Comparison of ENCODE assay signal across 15 cellular contexts in genomic region chr3:69209413-69209812, GRCh38.
"Had no signal": no experiment of that assay in that cellular context is flagged by ENCODE, and none has a peak within 500 bp of the region (broad histone marks: within the 10 kb centered on the region; RNA-seq: fewer than 3 reads in every experiment).

No MANE protein-coding gene starts in this region.

- H3K27me3 ChIP-seq: ascending aorta, breast epithelium, gastroesophageal sphincter, heart right ventricle had no signal

- H3K4me1 ChIP-seq: ascending aorta, breast epithelium, gastroesophageal sphincter had no signal

- H3K27me3 Mint-ChIP-seq: effector memory CD8-positive, alpha-beta T cell had no signal

- H3K4me3 Mint-ChIP-seq: activated CD8-positive, alpha-beta T cell treated with anti-CD3 and anti-CD28 coated beads, Interleukin-2, amount 10 ng/mL, durations not matched to agents 7 days and 5 days; activated naive CD8-positive, alpha-beta T cell treated with anti-CD3 and anti-CD28 coated beads, Interleukin-2, amount 50 U/mL, for 24 hours; effector memory CD8-positive, alpha-beta T cell; WTC11 had no signal

- H3K4me3 ChIP-seq: ascending aorta, breast epithelium, gastroesophageal sphincter, heart right ventricle, lung had no signal

- H3K4me1 Mint-ChIP-seq: WTC11 had no signal

- H3K9me3 ChIP-seq: ascending aorta, breast epithelium, gastroesophageal sphincter, heart right ventricle had no signal

- H3K27ac ChIP-seq: ascending aorta, breast epithelium, gastroesophageal sphincter had no signal

- H3K36me3 Mint-ChIP-seq: WTC11 had no signal

- H3K9me3 Mint-ChIP-seq: activated naive CD8-positive, alpha-beta T cell treated with anti-CD3 and anti-CD28 coated beads, Interleukin-2, amount 50 U/mL, for 24 hours; effector memory CD8-positive, alpha-beta T cell; WTC11 had no signal

- ATAC-seq: activated CD8-positive, alpha-beta T cell treated with anti-CD3 and anti-CD28 coated beads, Interleukin-2, amount 10 ng/mL, durations not matched to agents 7 days and 5 days; activated naive CD8-positive, alpha-beta T cell treated with anti-CD3 and anti-CD28 coated beads, Interleukin-2, amount 50 U/mL, for 24 hours; effector memory CD8-positive, alpha-beta T cell; gastroesophageal sphincter; heart right ventricle; WTC11 had no signal

- H3K27ac Mint-ChIP-seq: activated CD8-positive, alpha-beta T cell treated with anti-CD3 and anti-CD28 coated beads, Interleukin-2, amount 10 ng/mL, durations not matched to agents 7 days and 5 days; activated naive CD8-positive, alpha-beta T cell treated with anti-CD3 and anti-CD28 coated beads, Interleukin-2, amount 50 U/mL, for 24 hours; effector memory CD8-positive, alpha-beta T cell; WTC11 had no signal

- DNase-seq: activated CD4-positive, alpha-beta T cell treated with anti-CD3 and anti-CD28 coated beads for 4 hours; activated CD8-positive, alpha-beta T cell treated with anti-CD3 and anti-CD28 coated beads, Interleukin-2, amount 10 ng/mL, durations not matched to agents 7 days and 5 days; activated naive CD4-positive, alpha-beta T cell treated with Interleukin-2 at 50 U/mL for 16 hours; activated naive CD8-positive, alpha-beta T cell treated with anti-CD3 and anti-CD28 coated beads, Interleukin-2, amount 50 U/mL, for 24 hours; dermis blood vessel endothelial cell; effector memory CD8-positive, alpha-beta T cell; heart right ventricle; midbrain; stimulated activated CD4-positive, alpha-beta T cell treated with anti-CD3 and anti-CD28 coated beads, Interleukin-12 subunit alpha, Interleukin-12 subunit beta, amount 100 ng/mL, for 4 hours; stimulated activated CD4-positive, alpha-beta T cell treated with anti-CD3 and anti-CD28 coated beads, Interleukin-2, amount 100 ng/mL, for 24 hours had no signal

- H3K36me3 ChIP-seq: ascending aorta, breast epithelium, gastroesophageal sphincter had no signal
